In genomic region chr3:193716155-193716554, GRCh38 we compare ENCODE assay signal across 29 cellular contexts.
DNase-seq lines count a peak whose midpoint lies in the region; ATAC-seq and TF ChIP-seq lines count a peak whose summit lies in the region.
"Had no signal": no experiment of that assay in that cellular context is flagged by ENCODE, and none has a peak within 500 bp of the region (broad histone marks: within the 10 kb centered on the region; RNA-seq: fewer than 3 reads in every experiment).

No MANE protein-coding gene starts in this region.

- H3F3A ChIP-seq in MM.1S (ENCODE audit: insufficient read depth, low read length), result no peaks in the 10 kb centered on the region

- H3K9ac ChIP-seq in MM.1S (ENCODE audit: low read length), result no peak overlapping the region
- no peak overlapping the region for H3K9ac ChIP-seq in iPS-15b (ENCODE audit: low read depth, low read length)
- H3K9ac ChIP-seq: parathyroid adenoma, SK-N-SH had no signal

- intact Hi-C loops in OCI-LY7 (cut with micrococcal nuclease; ENCODE audit: unreplicated experiment), result no loop called here
- intact Hi-C loops in activated CD8-positive, alpha-beta T cell treated with anti-CD3 and anti-CD28 coated beads for 36 hours (cut with micrococcal nuclease), result no loop called here

- no peak overlapping the region for H3K27ac ChIP-seq in MM.1S (ENCODE audit: low read length)
- no peak overlapping the region for H3K27ac ChIP-seq in OCI-LY7 (ENCODE audit: low read depth, low read length, poor library complexity, severe bottlenecking)
- H3K27ac ChIP-seq: breast epithelium, heart left ventricle, parathyroid adenoma, right atrium auricular region, vagina had no signal

- H3K4me3 Mint-ChIP-seq in activated CD8-positive, alpha-beta T cell treated with anti-CD3 and anti-CD28 coated beads for 36 hours, result no peak overlapping the region
- H3K4me3 Mint-ChIP-seq: activated naive CD4-positive, alpha-beta T cell treated with anti-CD3 and anti-CD28 coated beads, Interleukin-2, amount 10 ng/mL, durations not matched to agents 7 days and 5 days; CD4-positive, alpha-beta T cell; neural crest cell; stimulated activated naive CD8-positive, alpha-beta T cell treated with anti-CD3 and anti-CD28 coated beads, Interleukin-15, amount 100 ng/mL, for 72 hours had no signal

- ATAC-seq in activated CD8-positive, alpha-beta T cell treated with anti-CD3 and anti-CD28 coated beads for 36 hours, result no peak
- ATAC-seq: stimulated activated naive CD8-positive, alpha-beta T cell treated with anti-CD3 and anti-CD28 coated beads, Interleukin-15, amount 100 ng/mL, for 72 hours had no signal

- H3K4me3 ChIP-seq in MM.1S (ENCODE audit: low read length) (no peak overlapping the region), OCI-LY7 (ENCODE audit: low read depth, low read length, poor library complexity, severe bottlenecking) (no peak overlapping the region), iPS-15b (ENCODE audit: low read depth, low read length) (peak overlapping the region; percentile 8)
- H3K4me3 ChIP-seq: breast epithelium, heart left ventricle, MG63, right atrium auricular region, smooth muscle cell, vagina had no signal

- H3K27me3 ChIP-seq in MM.1S (replicated peaks; ENCODE audit: insufficient read depth, low read length) (no peaks in the 10 kb centered on the region), iPS-15b (ENCODE audit: control insufficient read depth, insufficient read depth, low read length) (no peaks in the 10 kb centered on the region)
- H3K27me3 ChIP-seq: breast epithelium, heart left ventricle, MG63, right atrium auricular region, vagina had no signal

- H3K4me2 ChIP-seq in MM.1S (ENCODE audit: low read depth, low read length) (no peak overlapping the region), OCI-LY7 (ENCODE audit: low read length) (peak overlapping the region; percentile 11)
- H3K4me2 ChIP-seq: SK-N-SH, smooth muscle cell had no signal

- in situ Hi-C loops in G401 (cut with HindIII; ENCODE audit: low sequenced_read_pairs), result no loop called here

- H3K9me3 ChIP-seq in MM.1S (replicated peaks; ENCODE audit: insufficient read depth, low read length), result no peaks in the 10 kb centered on the region
- peaks cover 26% of the 10 kb centered on the region; the same call in 1 of the 2 replicates for H3K9me3 ChIP-seq in OCI-LY7 (ENCODE audit: low read length)
- H3K9me3 ChIP-seq in iPS-15b (ENCODE audit: control insufficient read depth, insufficient read depth, low read length), result peaks cover 25% of the 10 kb centered on the region
- H3K9me3 ChIP-seq: SK-N-SH, vagina had no signal

- H3K9me3 Mint-ChIP-seq in activated CD8-positive, alpha-beta T cell treated with anti-CD3 and anti-CD28 coated beads for 36 hours, result peaks cover 13% of the 10 kb centered on the region

- H3K27ac Mint-ChIP-seq in activated CD8-positive, alpha-beta T cell treated with anti-CD3 and anti-CD28 coated beads for 36 hours, result no peak overlapping the region
- H3K27ac Mint-ChIP-seq: activated naive CD4-positive, alpha-beta T cell treated with anti-CD3 and anti-CD28 coated beads, Interleukin-2, amount 10 ng/mL, durations not matched to agents 7 days and 5 days; CD4-positive, alpha-beta T cell had no signal

- CTCF ChIA-PET in OCI-LY7 (lab: Charles Lee; ENCODE audit: unreplicated experiment), result no interaction called here
- CTCF ChIA-PET in activated CD8-positive, alpha-beta T cell treated with anti-CD3 and anti-CD28 coated beads for 36 hours (lab: Charles Lee), result no interaction called here

- H3K27me3 Mint-ChIP-seq in activated CD8-positive, alpha-beta T cell treated with anti-CD3 and anti-CD28 coated beads for 36 hours, result no peaks in the 10 kb centered on the region
- H3K27me3 Mint-ChIP-seq: activated naive CD4-positive, alpha-beta T cell treated with anti-CD3 and anti-CD28 coated beads, Interleukin-2, amount 10 ng/mL, durations not matched to agents 7 days and 5 days; CD4-positive, alpha-beta T cell; stimulated activated naive CD8-positive, alpha-beta T cell treated with anti-CD3 and anti-CD28 coated beads, Interleukin-15, amount 100 ng/mL, for 72 hours had no signal

- H3K9me2 ChIP-seq in MM.1S (replicated peaks; ENCODE audit: insufficient read depth, low read length) (no peaks in the 10 kb centered on the region), OCI-LY7 (ENCODE audit: insufficient read depth, low read length) (no peaks in the 10 kb centered on the region)
- H3K9me2 ChIP-seq: SK-N-SH had no signal

- H3K36me3 ChIP-seq in MM.1S (replicated peaks; ENCODE audit: insufficient read depth, low read length), result no peaks in the 10 kb centered on the region
- H3K36me3 ChIP-seq in OCI-LY7 (ENCODE audit: insufficient read depth, low read length), result no peaks in the 10 kb centered on the region; the same call in 1 of the 2 replicates
- H3K36me3 ChIP-seq in iPS-15b (ENCODE audit: control insufficient read depth, insufficient read depth, low read length), result peaks cover 2% of the 10 kb centered on the region
- H3K36me3 ChIP-seq: breast epithelium, heart left ventricle, MG63, right atrium auricular region, vagina had no signal

- DNase-seq in GDM1 (lab: John Stamatoyannopoulos, UW) (peak; percentile 50), MM.1S (no peak), OCI-LY7 (ENCODE audit: low spot score) (peak; percentile 34), globus pallidus (ENCODE audit: low spot score) (no peak), NCI-H2081 treated with DMSO at 0.1 percent for 48 hours (lab: John Stamatoyannopoulos, UW) (no peak), G401 (ENCODE audit: low spot score) (no peak)
- no peak for DNase-seq in activated CD8-positive, alpha-beta T cell treated with anti-CD3 and anti-CD28 coated beads for 36 hours
- DNase-seq: activated CD4-positive, alpha-beta T cell treated with anti-CD3 and anti-CD28 coated beads, Interleukin-2, amount 50 U/mL, for 4 hours; activated CD4-positive, CD25-positive, alpha-beta regulatory T cell; activated CD8-positive, alpha-beta memory T cell treated with anti-CD3 and anti-CD28 coated beads, Interleukin-2, amount 50 U/mL, for 4 hours; activated naive CD4-positive, alpha-beta T cell treated with anti-CD3 and anti-CD28 coated beads, Interleukin-2, amount 10 ng/mL, durations not matched to agents 7 days and 5 days; amygdala; CD4-positive, alpha-beta T cell; heart left ventricle; mammary epithelial cell; MG63; NCI-H1694; NCI-H526; SK-N-SH; stimulated activated CD4-positive, alpha-beta T cell treated with anti-CD3 and anti-CD28 coated beads, Interleukin-1b, Interleukin-23, amount 100 ng/mL, for 48 hours; stimulated activated CD8-positive, alpha-beta memory T cell treated with anti-CD3 and anti-CD28 coated beads, Interleukin-4, amount 100 ng/mL, for 48 hours; stimulated activated naive CD8-positive, alpha-beta T cell treated with anti-CD3 and anti-CD28 coated beads, Interleukin-15, amount 100 ng/mL, for 72 hours had no signal

- no TSS peak for BruUV-seq in OCI-LY7 (replicated peaks; lab: Mats Ljungman, UMichigan)

- peaks cover 13% of the 10 kb centered on the region for H3K36me3 Mint-ChIP-seq in activated CD8-positive, alpha-beta T cell treated with anti-CD3 and anti-CD28 coated beads for 36 hours (ENCODE audit: low read depth)

- H3K4me1 ChIP-seq in MM.1S (ENCODE audit: low read length) (peaks cover 8% of the 10 kb centered on the region; the same call in 1 of the 2 replicates), OCI-LY7 (ENCODE audit: insufficient read depth, low read length, poor library complexity, severe bottlenecking) (peaks cover 8% of the 10 kb centered on the region), iPS-15b (ENCODE audit: control insufficient read depth, insufficient read depth, low read length) (no peaks in the 10 kb centered on the region)
- H3K4me1 ChIP-seq: breast epithelium, heart left ventricle, parathyroid adenoma, right atrium auricular region, vagina had no signal

- POLR2A ChIA-PET in OCI-LY7 (lab: Charles Lee), result interaction anchor here (0.6 kb wide), 1 partner anchor 21 kb away, joined by 3 read pairs; no protein-coding TSS in a partner anchor
- POLR2A ChIA-PET in activated CD8-positive, alpha-beta T cell treated with anti-CD3 and anti-CD28 coated beads for 36 hours (lab: Charles Lee), result no interaction called here

- no peak for TF ChIP-seq CTCF in MM.1S (IDR thresholded peaks at IDR 0.05; ENCODE audit: low read length)
- TF ChIP-seq CTCF in OCI-LY7 (conservative IDR thresholded peaks at IDR 0.05; ENCODE audit: low read length), result no peak
- TF ChIP-seq CTCF in activated CD8-positive, alpha-beta T cell treated with anti-CD3 and anti-CD28 coated beads for 36 hours (IDR thresholded peaks at IDR 0.05), result no peak

- peaks cover 8% of the 10 kb centered on the region for H3K4me1 Mint-ChIP-seq in activated CD8-positive, alpha-beta T cell treated with anti-CD3 and anti-CD28 coated beads for 36 hours (ENCODE audit: low read depth)

- H2AFZ ChIP-seq in MM.1S (ENCODE audit: low read length), result 0 out of 2 replicates have a peak overlapping the region, but pooled peaks have one; percentile 15
- H2AFZ ChIP-seq in OCI-LY7 (ENCODE audit: low read length), result 0 out of 2 replicates have a peak overlapping the region, but pooled peaks have one; percentile 34
- H2AFZ ChIP-seq: parathyroid adenoma had no signal

- no peaks in the 10 kb centered on the region for H4K20me1 ChIP-seq in MM.1S (ENCODE audit: insufficient read depth, low read length)
- no peaks in the 10 kb centered on the region for H4K20me1 ChIP-seq in OCI-LY7 (ENCODE audit: insufficient read depth, low read length)

- H3K79me2 ChIP-seq in MM.1S (ENCODE audit: low read length) (no peaks in the 10 kb centered on the region), OCI-LY7 (ENCODE audit: insufficient read depth, low read depth, low read length) (no peaks in the 10 kb centered on the region)
- H3K79me2 ChIP-seq: parathyroid adenoma had no signal

Comparison
In these comparisons a context has a peak if more than half of its experiments do, and no peak if none do; other contexts are left out.
1. DNase-seq: peak in GDM1 (single experiment) and OCI-LY7 (single experiment); none in MM.1S (single experiment), globus pallidus (single experiment), NCI-H2081 treated with DMSO at 0.1 percent for 48 hours (single experiment), activated CD8-positive, alpha-beta T cell treated with anti-CD3 and anti-CD28 coated beads for 36 hours (single experiment) and G401 (single experiment).